ENCODE assay signal across 15 cellular contexts in genomic region chr7:77209479-77210139, GRCh38.
DNase-seq lines count a peak whose midpoint lies in the region; FAIRE-seq and TF ChIP-seq lines count a peak whose summit lies in the region.
"Had no signal": no experiment of that assay in that cellular context is flagged by ENCODE, and none has a peak within 500 bp of the region (broad histone marks: within the 10 kb centered on the region; RNA-seq: fewer than 3 reads in every experiment).

No MANE protein-coding gene starts in this region.

- DNase-seq in DMS53 (lab: John Stamatoyannopoulos, UW): peak; percentile 33
- DNase-seq in DMS53 treated with DMSO at 0.1 percent for 48 hours (lab: John Stamatoyannopoulos, UW; ENCODE audit: unreplicated experiment): no peak
- DNase-seq in RPMI8226: peak; percentile 10
- DNase-seq in middle frontal gyrus (ENCODE audit: extremely low spot score, low spot score): no peak
- DNase-seq in coronary artery (ENCODE audit: low spot score): no peak
- DNase-seq in GM19239 (ENCODE audit: insufficient read length, low spot score): no peak
- DNase-seq: 8988T; CD4-positive, alpha-beta memory T cell; DMS79; IMR-90; KG1 had no signal

- CTCF ChIA-PET in HEK293 (lab: Yijun Ruan, JAX): no interaction called here

- H3K4me3 ChIP-seq in HEK293 (ENCODE audit: low read depth, low read length): no peak overlapping the region
- H3K4me3 ChIP-seq in coronary artery: no peak overlapping the region

- no peak for FAIRE-seq in GM19239 (lab: Jason Lieb, UNC)
- FAIRE-seq: D721Med, GM12892 had no signal

- H3K4me1 ChIP-seq in HEK293 (ENCODE audit: control insufficient read depth, insufficient read depth, low read length): no peaks in the 10 kb centered on the region

- H3K27ac ChIP-seq in HEK293 (ENCODE audit: extremely low read depth, low read depth, low read length) (no peak overlapping the region), coronary artery (no peak overlapping the region)
- H3K27ac ChIP-seq: C4-2B had no signal

- no peaks in the 10 kb centered on the region for H3K9me3 ChIP-seq in HEK293 (ENCODE audit: control insufficient read depth, insufficient read depth, low read depth, low read length)

- no peaks in the 10 kb centered on the region for H3K36me3 ChIP-seq in HEK293 (ENCODE audit: control insufficient read depth in 2 of 2, insufficient read depth in 1 of 2, low read length in 2 of 2)

- POLR2A ChIA-PET in HEK293 (lab: Yijun Ruan, JAX): no interaction called here

- TF ChIP-seq CTCF in HEK293 (tag by site-specific recombination; IDR thresholded peaks at IDR 0.05): no peak
- no peak for TF ChIP-seq CTCF in coronary artery (IDR thresholded peaks at IDR 0.05)

TF ChIP-seq in HEK293, 187 proteins besides CTCF, POLR2A, EP300 and RAD21:
- no peak for TF ChIP-seq ZFP41 (tag by site-specific recombination; IDR thresholded peaks at IDR 0.05; ENCODE audit: borderline replicate concordance)
- peak; percentile 91 for TF ChIP-seq ZNF585B (tag by site-specific recombination; IDR thresholded peaks at IDR 0.05)
- no peak for TF ChIP-seq ZNF148 (tag by site-specific recombination; IDR thresholded peaks at IDR 0.05; ENCODE audit: borderline replicate concordance)
- TF ChIP-seq ZSCAN16 (tag by site-specific recombination; IDR thresholded peaks at IDR 0.05): no peak
- peak; percentile 50 for TF ChIP-seq SETDB1 (IDR thresholded peaks at IDR 0.05; ENCODE audit: insufficient read length, low read length)

Comparison
In these comparisons a context has a peak if more than half of its experiments do, and no peak if none do; other contexts are left out.
1. DNase-seq: peak in DMS53 (single experiment) and RPMI8226 (single experiment); none in DMS53 treated with DMSO at 0.1 percent for 48 hours (single experiment), middle frontal gyrus (single experiment), coronary artery (single experiment) and GM19239 (single experiment).